In the genomic region with DNA sequence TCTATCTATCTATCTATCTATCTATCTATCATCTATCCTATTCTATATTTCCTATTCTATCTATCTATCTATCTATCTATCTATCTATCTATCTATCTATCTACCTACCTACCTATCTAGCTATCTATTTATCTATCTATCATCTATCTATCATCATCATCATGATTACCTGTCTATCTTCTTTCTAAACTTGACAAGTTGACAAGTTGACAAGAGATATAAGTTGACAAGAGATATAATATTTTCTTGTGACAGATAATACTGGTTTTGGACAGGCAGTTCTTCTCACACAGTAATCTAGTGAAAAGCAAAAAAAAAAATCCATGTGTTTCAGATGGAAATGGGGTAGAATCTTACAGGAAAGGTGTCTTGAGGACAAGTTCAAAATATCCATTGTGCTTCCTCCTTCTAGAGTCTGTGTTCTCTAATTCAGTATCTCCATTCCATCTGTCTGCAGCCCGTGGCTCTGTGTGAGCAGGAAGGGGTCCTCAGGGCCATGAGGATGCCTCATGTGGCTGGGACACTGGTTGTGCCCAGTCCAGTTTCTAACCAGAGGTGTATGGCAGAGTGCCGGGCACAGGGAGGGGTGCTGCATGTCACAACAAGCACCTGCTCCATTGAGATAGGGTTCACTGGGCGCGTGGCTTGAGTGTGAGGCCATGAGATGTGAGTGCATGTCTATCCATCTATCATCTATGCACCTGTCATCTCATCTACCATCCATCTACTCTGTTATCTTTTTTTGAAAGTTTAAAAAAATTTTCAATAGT, we compare ENCODE assay signal across 21 cellular contexts.
DNase-seq lines count a peak whose midpoint lies in the region; FAIRE-seq and TF ChIP-seq lines count a peak whose summit lies in the region.
"Had no signal": no experiment of that assay in that cellular context is flagged by ENCODE, and none has a peak within 500 bp of the region (broad histone marks: within the 10 kb centered on the region; RNA-seq: fewer than 3 reads in every experiment).

No MANE protein-coding gene starts in this region.

- no peaks in the 10 kb centered on the region for H3K9me2 ChIP-seq in neural cell (ENCODE audit: insufficient read depth, low read length)

- no peak overlapping the region for H3K4me2 ChIP-seq in neural cell (ENCODE audit: low read length)
- H3K4me2 ChIP-seq: BLaER1 had no signal

- H3K27ac ChIP-seq in neural cell (ENCODE audit: low read length) (no peak overlapping the region), sigmoid colon (no peak overlapping the region)
- H3K27ac ChIP-seq: 22Rv1, BLaER1, C4-2B had no signal

- TF ChIP-seq EP300 in neural cell (conservative IDR thresholded peaks at IDR 0.05; ENCODE audit: poor library complexity, severe bottlenecking) = peak; percentile 98
- no peak for TF ChIP-seq EP300 in sigmoid colon (IDR thresholded peaks at IDR 0.05)

- WGBS in sigmoid colon, 2 donors = 80 to 85% methylated on average over 4 of the region's 4 CpGs

- no peak overlapping the region for H2AFZ ChIP-seq in neural cell (ENCODE audit: low read depth, low read length)

- peak; percentile 39 for DNase-seq in sigmoid colon
- DNase-seq in MV-4-11 (lab: John Stamatoyannopoulos, UW) = no peak
- DNase-seq in cortex of kidney (lab: John Stamatoyannopoulos, UW) = no peak
- no peak for DNase-seq in NCI-H774 (lab: John Stamatoyannopoulos, UW)
- DNase-seq: Caco-2; CD4-positive, CD25-positive, alpha-beta regulatory T cell; CD8-positive, alpha-beta T cell; DMS153; DND-41; GOT3; HFFc6 had no signal

- H3K79me2 ChIP-seq in neural cell (replicated peaks; ENCODE audit: insufficient read depth, low read length) = no peaks in the 10 kb centered on the region

- no peaks in the 10 kb centered on the region for H4K20me1 ChIP-seq in neural cell (ENCODE audit: insufficient read depth)
- H4K20me1 ChIP-seq: BLaER1 had no signal

- no peaks in the 10 kb centered on the region for H3K9me3 ChIP-seq in neural cell (ENCODE audit: low read length)
- H3K9me3 ChIP-seq in sigmoid colon = no peaks in the 10 kb centered on the region
- H3K9me3 ChIP-seq: BLaER1, Caco-2, HAP-1 had no signal

- no peak for TF ChIP-seq RAD21 in neural cell (conservative IDR thresholded peaks at IDR 0.05)

- H3K36me3 ChIP-seq in neural cell (ENCODE audit: insufficient read depth, low read length) = peaks cover 7% of the 10 kb centered on the region
- H3K36me3 ChIP-seq in sigmoid colon = no peaks in the 10 kb centered on the region
- H3K36me3 ChIP-seq: BLaER1, HAP-1 had no signal

- no peak for TF ChIP-seq POLR2A in sigmoid colon (IDR thresholded peaks at IDR 0.05)

- no peak overlapping the region for H3K9ac ChIP-seq in neural cell (ENCODE audit: low read length)
- H3K9ac ChIP-seq: BLaER1 had no signal

- intact Hi-C loops in sigmoid colon (cut with DNase I) = no loop called here

- no peaks in the 10 kb centered on the region for H3K4me1 ChIP-seq in sigmoid colon
- H3K4me1 ChIP-seq: BLaER1, Caco-2, HAP-1 had no signal

- H3K4me3 ChIP-seq in neural cell (ENCODE audit: low read length) (no peak overlapping the region), sigmoid colon (no peak overlapping the region)
- H3K4me3 ChIP-seq: BLaER1, HAP-1 had no signal

- TF ChIP-seq CTCF in neural cell (IDR thresholded peaks at IDR 0.05; ENCODE audit: poor library complexity, severe bottlenecking) = no peak
- no peak for TF ChIP-seq CTCF in sigmoid colon (IDR thresholded peaks at IDR 0.05)

- H3K27me3 ChIP-seq in neural cell (ENCODE audit: insufficient read depth, low read depth, low read length) = no peaks in the 10 kb centered on the region
- no peaks in the 10 kb centered on the region for H3K27me3 ChIP-seq in sigmoid colon
- H3K27me3 ChIP-seq: BLaER1 had no signal

- FAIRE-seq in colon (lab: Jason Lieb, UNC) = peak; percentile 83
- FAIRE-seq: A204.1, G401.6, GM12892, H54 had no signal

- no peaks in the 10 kb centered on the region for H3F3A ChIP-seq in neural cell (ENCODE audit: insufficient read depth, low read length, poor library complexity, severe bottlenecking)

TF ChIP-seq in neural cell, 6 proteins besides CTCF, POLR2A, EP300 and RAD21:
- TF ChIP-seq EZH2 (IDR thresholded peaks at IDR 0.05; ENCODE audit: borderline replicate concordance, insufficient read depth, low read length, poor library complexity, severe bottlenecking) (no peak), SMC3 (conservative IDR thresholded peaks at IDR 0.05; ENCODE audit: poor library complexity) (no peak), POLR2AphosphoS5 (IDR thresholded peaks at IDR 0.05) (peak; percentile 67), TAF1 (IDR thresholded peaks at IDR 0.05; ENCODE audit: low read depth) (no peak), MXI1 (conservative IDR thresholded peaks at IDR 0.05; ENCODE audit: poor library complexity, severe bottlenecking) (no peak)
